12 cellular contexts compared by ENCODE assay signal in genomic region chr4:36414248-36414647, GRCh38.
DNase-seq lines count a peak whose midpoint lies in the region; ATAC-seq, FAIRE-seq and TF ChIP-seq lines count a peak whose summit lies in the region.
"Had no signal": no experiment of that assay in that cellular context is flagged by ENCODE, and none has a peak within 500 bp of the region (broad histone marks: within the 10 kb centered on the region; RNA-seq: fewer than 3 reads in every experiment).

No MANE protein-coding gene starts in this region.

- no peak overlapping the region for H3K4me3 ChIP-seq in bronchial epithelial cell (ENCODE audit: low read depth, low read length)
- H3K4me3 ChIP-seq in smooth muscle cell = no peak overlapping the region
- H3K4me3 ChIP-seq in esophagus muscularis mucosa = no peak overlapping the region
- H3K4me3 ChIP-seq: gastroesophageal sphincter had no signal

- peak; percentile 10 for DNase-seq in NCI-H345 (lab: John Stamatoyannopoulos, UW)
- DNase-seq in NCI-H345 treated with DMSO at 0.1 percent for 48 hours (lab: John Stamatoyannopoulos, UW; ENCODE audit: unreplicated experiment) = no peak
- peak; percentile 20 for DNase-seq in NAMALWA (ENCODE audit: low spot score)
- DNase-seq in bronchial epithelial cell (ENCODE audit: low read depth) = peak; percentile 31
- no peak for DNase-seq in smooth muscle cell (lab: John Stamatoyannopoulos, UW; ENCODE audit: unreplicated experiment)
- DNase-seq in esophagus muscularis mucosa (ENCODE audit: extremely low spot score) = no peak
- DNase-seq: activated CD4-positive, alpha-beta T cell treated with anti-CD3 and anti-CD28 coated beads, Interleukin-2, amount 50 U/mL, for 4 hours; SHP77 had no signal

- no peaks in the 10 kb centered on the region for H3F3A ChIP-seq in smooth muscle cell (ENCODE audit: low read depth)

- H3K9ac ChIP-seq in smooth muscle cell (ENCODE audit: low read depth) = no peak overlapping the region

- no peaks in the 10 kb centered on the region for H3K27me3 ChIP-seq in bronchial epithelial cell (ENCODE audit: control insufficient read depth, insufficient read depth, low read length)
- H3K27me3 ChIP-seq in smooth muscle cell (ENCODE audit: low read depth) = no peaks in the 10 kb centered on the region
- H3K27me3 ChIP-seq in esophagus muscularis mucosa = peaks cover 0 to 3% (median 0%) of the 10 kb centered on the region in 4 donors

- H3K4me2 ChIP-seq in smooth muscle cell = no peak overlapping the region

- H3K4me1 ChIP-seq in smooth muscle cell (ENCODE audit: low read depth) = peaks cover 3% of the 10 kb centered on the region
- H3K4me1 ChIP-seq in esophagus muscularis mucosa = no peaks in the 10 kb centered on the region
- H3K4me1 ChIP-seq: gastroesophageal sphincter had no signal

- WGBS in smooth muscle cell (ENCODE audit: low lambda C conversion rate) = 45% methylated on average over 3 of the region's 3 CpGs
- 34% methylated on average over 3 of the region's 3 CpGs for WGBS in esophagus muscularis mucosa

- ATAC-seq in HG03139 (IDR thresholded peaks at IDR 0.05; ENCODE audit: unreplicated experiment) (no peak), GM19035 (IDR thresholded peaks at IDR 0.05; ENCODE audit: unreplicated experiment) (no peak)
- ATAC-seq: gastroesophageal sphincter; natural killer cell treated with Interleukin-12 subunit alpha and Interleukin-12 subunit beta and Interleukin-15 and Interleukin-18, amount 100 ng/mL, for 72 hours had no signal

- no peak overlapping the region for H2AFZ ChIP-seq in smooth muscle cell (ENCODE audit: low read depth)

- no peak for TF ChIP-seq POLR2A in esophagus muscularis mucosa (IDR thresholded peaks at IDR 0.05; ENCODE audit: low read depth)

- H3K36me3 ChIP-seq in bronchial epithelial cell (ENCODE audit: control insufficient read depth, insufficient read depth, low read length) = no peaks in the 10 kb centered on the region
- H3K36me3 ChIP-seq in smooth muscle cell (ENCODE audit: low read depth) = no peaks in the 10 kb centered on the region
- no peaks in the 10 kb centered on the region for H3K36me3 ChIP-seq in esophagus muscularis mucosa
- H3K36me3 ChIP-seq: gastroesophageal sphincter had no signal

- FAIRE-seq in bronchial epithelial cell (lab: Jason Lieb, UNC) = no peak

- H4K20me1 ChIP-seq in smooth muscle cell (ENCODE audit: low read depth) = no peaks in the 10 kb centered on the region

- intact Hi-C loops in esophagus muscularis mucosa (cut with DNase I) = no loop called here

- TF ChIP-seq CTCF in bronchial epithelial cell (IDR thresholded peaks at IDR 0.05; ENCODE audit: insufficient read depth, low read length, severe bottlenecking) = peak; percentile 33
- TF ChIP-seq CTCF in smooth muscle cell (IDR thresholded peaks at IDR 0.05; ENCODE audit: borderline replicate concordance, insufficient read depth, poor library complexity, severe bottlenecking) = peak; percentile 33
- TF ChIP-seq CTCF in esophagus muscularis mucosa (IDR thresholded peaks at IDR 0.05) = peak in 1 of 3 experiments; percentile 15

- no peaks in the 10 kb centered on the region for H3K9me3 ChIP-seq in smooth muscle cell (replicated peaks; ENCODE audit: low read depth)
- no peaks in the 10 kb centered on the region for H3K9me3 ChIP-seq in esophagus muscularis mucosa
- H3K9me3 ChIP-seq: gastroesophageal sphincter had no signal

- TF ChIP-seq EP300 in esophagus muscularis mucosa (IDR thresholded peaks at IDR 0.05) = no peak

- H3K27ac ChIP-seq in smooth muscle cell (ENCODE audit: low read depth) (no peak overlapping the region), esophagus muscularis mucosa (replicated peaks in 1 of 4) (no peak overlapping the region)
- H3K27ac ChIP-seq: gastroesophageal sphincter had no signal

- no peaks in the 10 kb centered on the region for H3K79me2 ChIP-seq in smooth muscle cell (ENCODE audit: low read depth)

Comparison
In these comparisons a context has a peak if more than half of its experiments do, and no peak if none do; other contexts are left out.
1. DNase-seq: peak in NCI-H345 (single experiment), NAMALWA (single experiment) and bronchial epithelial cell (single experiment); none in NCI-H345 treated with DMSO at 0.1 percent for 48 hours (single experiment), smooth muscle cell (single experiment) and esophagus muscularis mucosa (single experiment).